Comparison of ENCODE assay signal across 8 cellular contexts in genomic region chr9:94945191-94946144, GRCh38.
DNase-seq lines count a peak whose midpoint lies in the region; ATAC-seq and TF ChIP-seq lines count a peak whose summit lies in the region.

No MANE protein-coding gene starts in this region.

- H3K4me3 ChIP-seq in SJSA1 (no peak overlapping the region), fibroblast of villous mesenchyme (ENCODE audit: low read depth, low read length) (no peak overlapping the region)
- no peak overlapping the region for H3K4me3 ChIP-seq in effector memory CD4-positive, alpha-beta T cell (ENCODE audit: insufficient read depth, low read depth, low read length, poor library complexity, severe bottlenecking)

- intact Hi-C loops in posterior vena cava (cut with DNase I): loop anchor here in 1 of 2 donors (10.0 kb wide), 1 partner anchor 1279 kb away; no protein-coding TSS in a partner anchor

- no peaks in the 10 kb centered on the region for H3K9me3 ChIP-seq in SJSA1 (replicated peaks)
- no peaks in the 10 kb centered on the region for H3K9me3 ChIP-seq in effector memory CD4-positive, alpha-beta T cell (ENCODE audit: control insufficient read depth, low read length)

- peak overlapping the region; percentile 49 for H3K27ac ChIP-seq in SJSA1
- no peak overlapping the region for H3K27ac ChIP-seq in effector memory CD4-positive, alpha-beta T cell (ENCODE audit: insufficient read depth, low read length, poor library complexity, severe bottlenecking)

- ATAC-seq in GM19395 (IDR thresholded peaks at IDR 0.05; ENCODE audit: unreplicated experiment): no peak

- peaks cover 27% of the 10 kb centered on the region for H3K4me1 ChIP-seq in SJSA1 (replicated peaks)
- no peaks in the 10 kb centered on the region for H3K4me1 ChIP-seq in effector memory CD4-positive, alpha-beta T cell (ENCODE audit: control insufficient read depth, insufficient read depth, low read length, poor library complexity, severe bottlenecking)

- H3K36me3 ChIP-seq in SJSA1: peaks cover 3% of the 10 kb centered on the region; the same call in 1 of the 2 replicates
- no peaks in the 10 kb centered on the region for H3K36me3 ChIP-seq in effector memory CD4-positive, alpha-beta T cell (ENCODE audit: control insufficient read depth, insufficient read depth, low read length)

- no peaks in the 10 kb centered on the region for H3K27me3 ChIP-seq in SJSA1 (replicated peaks)
- no peaks in the 10 kb centered on the region for H3K27me3 ChIP-seq in effector memory CD4-positive, alpha-beta T cell (replicated peaks; ENCODE audit: control insufficient read depth, insufficient read depth, low read length, poor library complexity, severe bottlenecking)

- DNase-seq in DMS53 treated with DMSO at 0.1 percent for 48 hours (lab: John Stamatoyannopoulos, UW; ENCODE audit: unreplicated experiment) (peak; percentile 46), SJSA1 (ENCODE audit: low read depth in 1 of 2, low spot score in 2 of 2) (peak; percentile 58 to 59), fibroblast of villous mesenchyme (ENCODE audit: low read depth) (peak; percentile 94), posterior vena cava (ENCODE audit: low spot score) (peak; percentile 90), RPMI8226 (no peak)
- DNase-seq in effector memory CD4-positive, alpha-beta T cell: no peak
- no peak for DNase-seq in activated CD4-positive, CD25-positive, alpha-beta regulatory T cell treated with anti-CD3 and anti-CD28 coated beads, Interleukin-2, amount 50 U/mL, for 72 hours

- TF ChIP-seq CTCF in fibroblast of villous mesenchyme (IDR thresholded peaks at IDR 0.05; ENCODE audit: insufficient read depth, low read depth, low read length): no peak

Comparison
In these comparisons a context has a peak if more than half of its experiments do, and no peak if none do; other contexts are left out.
1. DNase-seq: peak in DMS53 treated with DMSO at 0.1 percent for 48 hours (single experiment), SJSA1 (2 of 2), fibroblast of villous mesenchyme (single experiment) and posterior vena cava (single experiment); none in effector memory CD4-positive, alpha-beta T cell (0 of 3), RPMI8226 (single experiment) and activated CD4-positive, CD25-positive, alpha-beta regulatory T cell treated with anti-CD3 and anti-CD28 coated beads, Interleukin-2, amount 50 U/mL, for 72 hours (single experiment).